1 cellular context compared by ENCODE assay signal in the genomic region with DNA sequence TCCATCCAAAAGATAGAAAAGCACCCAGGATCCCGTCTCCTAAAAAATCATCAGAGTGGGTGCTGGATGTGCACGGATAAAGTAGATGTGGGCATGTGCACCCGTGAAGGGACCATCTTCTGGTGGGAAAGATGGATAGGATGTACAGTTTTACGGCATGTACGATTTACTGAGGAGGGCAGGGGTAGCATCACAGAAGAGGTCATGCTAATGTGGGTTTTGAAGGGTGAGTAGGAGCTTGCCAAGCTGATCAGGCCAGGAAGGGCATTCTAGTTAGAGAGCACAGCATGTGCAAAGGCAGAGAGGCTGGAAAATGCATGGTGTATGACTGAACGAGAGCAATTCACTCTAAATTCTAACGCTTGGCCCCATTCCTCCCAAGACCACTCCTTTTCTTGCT.
TF ChIP-seq lines count a peak whose summit lies in the region.

No MANE protein-coding gene starts in this region.

TF ChIP-seq in K562, 482 proteins besides CTCF, POLR2A, EP300 and RAD21 (continued from another document):
- no peak for TF ChIP-seq E2F3 (CRISPR knock-in tag; IDR thresholded peaks at IDR 0.05)
- TF ChIP-seq, protein P1, sequence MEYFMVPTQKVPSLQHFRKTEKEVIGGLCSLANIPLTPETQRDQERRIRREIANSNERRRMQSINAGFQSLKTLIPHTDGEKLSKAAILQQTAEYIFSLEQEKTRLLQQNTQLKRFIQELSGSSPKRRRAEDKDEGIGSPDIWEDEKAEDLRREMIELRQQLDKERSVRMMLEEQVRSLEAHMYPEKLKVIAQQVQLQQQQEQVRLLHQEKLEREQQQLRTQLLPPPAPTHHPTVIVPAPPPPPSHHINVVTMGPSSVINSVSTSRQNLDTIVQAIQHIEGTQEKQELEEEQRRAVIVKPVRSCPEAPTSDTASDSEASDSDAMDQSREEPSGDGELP (CRISPR knock-in tag; IDR thresholded peaks at IDR 0.05; ENCODE audit: borderline replicate concordance) = no peak
- TF ChIP-seq FOXA3 (CRISPR knock-in tag; conservative IDR thresholded peaks at IDR 0.05 in 1 of 2, IDR thresholded peaks at IDR 0.05 in 1 of 2) = no peak
- no peak for TF ChIP-seq ZNF197 (CRISPR knock-in tag; IDR thresholded peaks at IDR 0.05; ENCODE audit: low read depth)
- TF ChIP-seq, protein P2, sequence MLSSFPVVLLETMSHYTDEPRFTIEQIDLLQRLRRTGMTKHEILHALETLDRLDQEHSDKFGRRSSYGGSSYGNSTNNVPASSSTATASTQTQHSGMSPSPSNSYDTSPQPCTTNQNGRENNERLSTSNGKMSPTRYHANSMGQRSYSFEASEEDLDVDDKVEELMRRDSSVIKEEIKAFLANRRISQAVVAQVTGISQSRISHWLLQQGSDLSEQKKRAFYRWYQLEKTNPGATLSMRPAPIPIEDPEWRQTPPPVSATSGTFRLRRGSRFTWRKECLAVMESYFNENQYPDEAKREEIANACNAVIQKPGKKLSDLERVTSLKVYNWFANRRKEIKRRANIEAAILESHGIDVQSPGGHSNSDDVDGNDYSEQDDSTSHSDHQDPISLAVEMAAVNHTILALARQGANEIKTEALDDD (IDR thresholded peaks at IDR 0.05) = no peak
